9 cellular contexts compared by ENCODE assay signal in the genomic region with DNA sequence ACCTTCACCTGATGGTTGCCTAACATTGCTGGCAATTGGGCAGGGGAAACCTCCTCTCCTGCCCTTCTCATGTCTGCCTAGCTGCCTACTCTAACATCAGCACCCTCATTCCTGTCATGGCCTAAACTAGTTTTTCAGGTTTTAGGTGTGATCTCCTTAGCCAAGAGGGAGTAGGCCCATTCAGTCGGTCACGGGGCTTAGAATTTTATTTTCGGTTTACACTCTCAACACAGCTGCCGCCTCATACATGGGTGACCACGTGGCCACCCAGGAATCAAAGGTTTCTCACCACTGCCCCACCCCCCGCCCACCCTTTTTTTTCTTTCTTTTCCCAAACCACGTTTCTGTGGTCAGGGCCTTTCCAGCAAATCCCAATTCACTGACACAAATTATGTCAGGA.
DNase-seq lines count a peak whose midpoint lies in the region; ATAC-seq, FAIRE-seq and TF ChIP-seq lines count a peak whose summit lies in the region.
"Had no signal": no experiment of that assay in that cellular context is flagged by ENCODE, and none has a peak within 500 bp of the region (broad histone marks: within the 10 kb centered on the region; RNA-seq: fewer than 3 reads in every experiment).

No MANE protein-coding gene starts in this region.

- POLR2A ChIA-PET in RWPE1 (lab: Yijun Ruan, JAX; ENCODE audit: low non-redundant PET) = no interaction called here

- H3K4me1 ChIP-seq in HUES64 (ENCODE audit: insufficient read depth, low read length) (peaks cover 33% of the 10 kb centered on the region), keratinocyte (ENCODE audit: control insufficient read depth, extremely low read depth, insufficient read depth, low read length) (peaks cover 12% of the 10 kb centered on the region), thyroid gland (peaks cover 12 to 19% of the 10 kb centered on the region in 2 donors), HAP-1 (peaks cover 13% of the 10 kb centered on the region)

- TF ChIP-seq CTCF in RWPE1 (conservative IDR thresholded peaks at IDR 0.05; ENCODE audit: low read depth) = no peak
- TF ChIP-seq CTCF in keratinocyte (optimal IDR thresholded peaks at IDR 0.05 in 1 of 3, IDR thresholded peaks at IDR 0.05 in 1 of 3, conservative IDR thresholded peaks at IDR 0.05 in 1 of 3; ENCODE audit: extremely low read depth in 1 of 3, insufficient read depth in 2 of 3, low read length in 3 of 3) = no peak
- no peak for TF ChIP-seq CTCF in thyroid gland (IDR thresholded peaks at IDR 0.05)

- ATAC-seq in Right ventricle myocardium inferior = no peak
- ATAC-seq: effector memory CD8-positive, alpha-beta T cell had no signal

- H3K9me1 ChIP-seq in keratinocyte (ENCODE audit: control insufficient read depth, extremely low read depth, insufficient read depth, low read length) = peaks cover 4% of the 10 kb centered on the region

- in situ Hi-C loops in HAP-1 (cut with MboI; ENCODE audit: low sequenced_read_pairs) = no loop called here

- TF ChIP-seq POLR2A in thyroid gland (IDR thresholded peaks at IDR 0.05) = no peak

- dilution Hi-C loops in keratinocyte (cut with MboI; ENCODE audit: extremely low pct_ligation_motif_present, low sequenced_read_pairs) = no loop called here

- peak; percentile 93 for FAIRE-seq in keratinocyte (lab: Jason Lieb, UNC)

- H3K4me3 ChIP-seq in HUES64 (ENCODE audit: low read length) = no peak overlapping the region; the same call in 1 of the 2 replicates
- H3K4me3 ChIP-seq in keratinocyte (ENCODE audit: control insufficient read depth in 2 of 3, extremely low read depth in 1 of 3, insufficient read depth in 2 of 3, low read depth in 1 of 3, low read length in 3 of 3) = no peak overlapping the region
- H3K4me3 ChIP-seq in thyroid gland (replicated peaks in 1 of 3) = no peak overlapping the region
- no peak overlapping the region for H3K4me3 ChIP-seq in HAP-1

- H3K9ac ChIP-seq in HUES64 (ENCODE audit: low read depth, low read length) = no peak overlapping the region
- H3K9ac ChIP-seq in keratinocyte (ENCODE audit: control insufficient read depth, extremely low read depth, insufficient read depth, low read length) = peak overlapping the region; percentile 3

- H2AFZ ChIP-seq in keratinocyte (ENCODE audit: control insufficient read depth, low read length) = peak overlapping the region; percentile 72

- H4K20me1 ChIP-seq in keratinocyte (ENCODE audit: control insufficient read depth, extremely low read depth, insufficient read depth, low read length) = no peaks in the 10 kb centered on the region

- H3K27ac ChIP-seq in HUES64 (ENCODE audit: low read depth, low read length) (0 out of 2 replicates have a peak overlapping the region, but pooled peaks have one; percentile 3), RWPE1 (no peak overlapping the region), keratinocyte (ENCODE audit: control insufficient read depth, insufficient read depth, low read length) (peak overlapping the region; percentile 51), thyroid gland (peak overlapping the region; percentile 77 to 96 (median 85))
- H3K27ac ChIP-seq: WERI-Rb-1 had no signal

- no peaks in the 10 kb centered on the region for H3K79me2 ChIP-seq in keratinocyte (ENCODE audit: control insufficient read depth, insufficient read depth, low read length)

- peak overlapping the region; percentile 50 for H3K4me2 ChIP-seq in keratinocyte (ENCODE audit: control insufficient read depth, extremely low read depth, insufficient read depth, low read depth, low read length)

- H3K27me3 ChIP-seq in HUES64 (ENCODE audit: insufficient read depth, low read length) (no peaks in the 10 kb centered on the region), keratinocyte (ENCODE audit: control insufficient read depth, extremely low read depth, insufficient read depth, low read length) (no peaks in the 10 kb centered on the region), thyroid gland (no peaks in the 10 kb centered on the region), HAP-1 (ENCODE audit: low read depth) (no peaks in the 10 kb centered on the region)

- intact Hi-C loops in thyroid gland (cut with DNase I) = no loop called here
- intact Hi-C loops in Right ventricle myocardium inferior (cut with DNase I) = no loop called here

- CTCF ChIA-PET in RWPE1 (lab: Yijun Ruan, JAX) = interaction anchor here (1.6 kb wide), 1 partner anchor 140 kb away, joined by 3 read pairs; no protein-coding TSS in a partner anchor

- peak; percentile 77 for DNase-seq in RWPE1 (ENCODE audit: low spot score)
- DNase-seq in keratinocyte (ENCODE audit: low read depth, low spot score) = no peak
- DNase-seq in thyroid gland = peak; percentile 83 to 85
- DNase-seq in Right ventricle myocardium inferior (ENCODE audit: missing footprints) = no peak
- no peak for DNase-seq in dermis blood vessel endothelial cell
- no peak for DNase-seq in HAP-1 (ENCODE audit: low spot score in 2 of 2)
- DNase-seq: effector memory CD8-positive, alpha-beta T cell; WERI-Rb-1 had no signal

- H3K9me3 ChIP-seq in HUES64 (ENCODE audit: insufficient read depth, low read depth, low read length) = peaks cover 8% of the 10 kb centered on the region
- H3K9me3 ChIP-seq in keratinocyte (ENCODE audit: control insufficient read depth, low read depth, low read length) = no peaks in the 10 kb centered on the region
- no peaks in the 10 kb centered on the region for H3K9me3 ChIP-seq in thyroid gland
- 0 out of 2 replicates have a peak, but pooled peaks cover 2% of the 10 kb centered on the region for H3K9me3 ChIP-seq in HAP-1

- WGBS in HUES64 = 85% methylated on average over 7 of the region's 7 CpGs
- 26 to 45% methylated on average over 7 of the region's 7 CpGs for WGBS in thyroid gland, 2 donors

- no peaks in the 10 kb centered on the region for H3K36me3 ChIP-seq in HUES64 (ENCODE audit: insufficient read depth, low read length)
- H3K36me3 ChIP-seq in keratinocyte (ENCODE audit: control insufficient read depth in 2 of 2, extremely low read depth in 1 of 2, insufficient read depth in 2 of 2, low read length in 2 of 2) = no peaks in the 10 kb centered on the region
- no peaks in the 10 kb centered on the region for H3K36me3 ChIP-seq in thyroid gland
- H3K36me3 ChIP-seq in HAP-1 (replicated peaks) = no peaks in the 10 kb centered on the region
- H3K36me3 ChIP-seq: WERI-Rb-1 had no signal

Comparison
In these comparisons a context has a peak if more than half of its experiments do, and no peak if none do; other contexts are left out.
1. DNase-seq: peak in RWPE1 (single experiment) and thyroid gland (2 of 2); none in keratinocyte (single experiment), Right ventricle myocardium inferior (single experiment), dermis blood vessel endothelial cell (single experiment) and HAP-1 (0 of 2).